In the genomic region with DNA sequence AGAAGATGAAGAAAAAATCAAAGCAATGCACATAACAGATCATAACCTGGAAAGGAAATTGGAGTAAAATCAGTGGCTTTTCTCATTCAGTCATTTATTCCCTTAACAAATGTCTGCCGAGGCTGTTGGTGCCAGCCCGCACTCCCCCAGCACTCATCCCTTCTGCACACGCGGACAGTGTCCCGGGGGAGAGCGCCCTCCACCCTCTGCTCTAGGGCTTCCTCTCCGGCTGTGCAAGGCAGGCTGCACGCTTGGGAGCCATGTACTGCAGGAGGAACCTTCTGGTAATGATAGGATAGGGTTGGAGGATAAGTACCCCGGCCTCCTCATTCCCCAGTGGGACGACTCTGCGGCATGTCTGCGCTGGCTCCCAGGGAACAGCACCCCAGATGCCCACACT, we compare ENCODE assay signal across 29 cellular contexts.
"Had no signal": no experiment of that assay in that cellular context is flagged by ENCODE, and none has a peak within 500 bp of the region (broad histone marks: within the 10 kb centered on the region; RNA-seq: fewer than 3 reads in every experiment).

No MANE protein-coding gene starts in this region.

- H3K27ac Mint-ChIP-seq: naive thymus-derived CD4-positive, alpha-beta T cell; natural killer cell treated with Interleukin-12 subunit alpha and Interleukin-12 subunit beta and Interleukin-15 and Interleukin-18, amount 100 ng/mL, for 72 hours; nephron progenitor cell; progenitor cell of endocrine pancreas; stimulated activated effector memory CD8-positive, alpha-beta T cell treated with anti-CD3 and anti-CD28 coated beads, Interleukin-12 subunit alpha, Interleukin-12 subunit beta, amount 100 ng/mL, for 72 hours; stimulated activated naive B cell treated with anti-CD40 and anti-IgM and Interleukin-4, amounts not matched to agents 10 μg/mL and 1 μg/mL and 100 μg/mL, for 72 hours; stimulated activated naive CD8-positive, alpha-beta T cell treated with anti-CD3 and anti-CD28 coated beads, Interleukin-15, Interleukin-2, amounts not matched to agents 100 ng/mL and 50 ng/mL, for 24 hours had no signal

- H3K36me3 ChIP-seq: ovary, right lobe of liver, sigmoid colon, stomach, thoracic aorta, thyroid gland, tibial nerve, upper lobe of left lung, uterus had no signal

- H2AFZ ChIP-seq: parathyroid adenoma had no signal

- H3K9me3 Mint-ChIP-seq: nephron progenitor cell, neural crest cell had no signal

- H3K4me3 Mint-ChIP-seq: naive thymus-derived CD4-positive, alpha-beta T cell; natural killer cell treated with Interleukin-12 subunit alpha and Interleukin-12 subunit beta and Interleukin-15 and Interleukin-18, amount 100 ng/mL, for 72 hours; nephron progenitor cell; neural crest cell; stimulated activated effector memory CD8-positive, alpha-beta T cell treated with anti-CD3 and anti-CD28 coated beads, Interleukin-12 subunit alpha, Interleukin-12 subunit beta, amount 100 ng/mL, for 72 hours; stimulated activated naive B cell treated with anti-CD40 and anti-IgM and Interleukin-4, amounts not matched to agents 10 μg/mL and 1 μg/mL and 100 μg/mL, for 72 hours; stimulated activated naive CD8-positive, alpha-beta T cell treated with anti-CD3 and anti-CD28 coated beads, Interleukin-15, Interleukin-2, amounts not matched to agents 100 ng/mL and 50 ng/mL, for 24 hours had no signal

- H3K27me3 Mint-ChIP-seq: natural killer cell treated with Interleukin-12 subunit alpha and Interleukin-12 subunit beta and Interleukin-15 and Interleukin-18, amount 100 ng/mL, for 72 hours; stimulated activated naive B cell treated with anti-CD40 and anti-IgM and Interleukin-4, amounts not matched to agents 10 μg/mL and 1 μg/mL and 100 μg/mL, for 72 hours; stimulated activated naive CD8-positive, alpha-beta T cell treated with anti-CD3 and anti-CD28 coated beads, Interleukin-15, Interleukin-2, amounts not matched to agents 100 ng/mL and 50 ng/mL, for 24 hours had no signal

- H3K36me3 Mint-ChIP-seq: naive thymus-derived CD4-positive, alpha-beta T cell; natural killer cell treated with Interleukin-12 subunit alpha and Interleukin-12 subunit beta and Interleukin-15 and Interleukin-18, amount 100 ng/mL, for 72 hours; stimulated activated effector memory CD8-positive, alpha-beta T cell treated with anti-CD3 and anti-CD28 coated beads, Interleukin-12 subunit alpha, Interleukin-12 subunit beta, amount 100 ng/mL, for 72 hours; stimulated activated naive B cell treated with anti-CD40 and anti-IgM and Interleukin-4, amounts not matched to agents 10 μg/mL and 1 μg/mL and 100 μg/mL, for 72 hours had no signal

- H3K27me3 ChIP-seq: ovary, right lobe of liver, sigmoid colon, thyroid gland, tibial nerve, upper lobe of left lung, uterus had no signal

- H3K4me1 ChIP-seq: parathyroid adenoma, psoas muscle, right lobe of liver, sigmoid colon, stomach, thyroid gland, tibial nerve, upper lobe of left lung, uterus had no signal

- H3K79me2 ChIP-seq: parathyroid adenoma had no signal

- H3K9ac ChIP-seq: parathyroid adenoma had no signal

- H3K27ac ChIP-seq: ovary, parathyroid adenoma, psoas muscle, right lobe of liver, sigmoid colon, stomach, thoracic aorta, thyroid gland, tibial nerve, upper lobe of left lung, uterus had no signal

- H3K4me3 ChIP-seq: ovary, psoas muscle, right lobe of liver, sigmoid colon, stomach, thoracic aorta, thyroid gland, tibial nerve, upper lobe of left lung, uterus had no signal

- H3K9me3 ChIP-seq: ovary, right lobe of liver, thoracic aorta, thyroid gland, tibial nerve, upper lobe of left lung, uterus had no signal

- H3K4me1 Mint-ChIP-seq: naive thymus-derived CD4-positive, alpha-beta T cell; nephron progenitor cell; neural crest cell; stimulated activated effector memory CD8-positive, alpha-beta T cell treated with anti-CD3 and anti-CD28 coated beads, Interleukin-12 subunit alpha, Interleukin-12 subunit beta, amount 100 ng/mL, for 72 hours; stimulated activated naive B cell treated with anti-CD40 and anti-IgM and Interleukin-4, amounts not matched to agents 10 μg/mL and 1 μg/mL and 100 μg/mL, for 72 hours had no signal

- ATAC-seq: naive thymus-derived CD4-positive, alpha-beta T cell; natural killer cell treated with Interleukin-12 subunit alpha and Interleukin-12 subunit beta and Interleukin-15 and Interleukin-18, amount 100 ng/mL, for 72 hours; psoas muscle; right cardiac atrium; right lobe of liver; stimulated activated effector memory CD8-positive, alpha-beta T cell treated with anti-CD3 and anti-CD28 coated beads, Interleukin-12 subunit alpha, Interleukin-12 subunit beta, amount 100 ng/mL, for 72 hours; stimulated activated naive B cell treated with anti-CD40 and anti-IgM and Interleukin-4, amounts not matched to agents 10 μg/mL and 1 μg/mL and 100 μg/mL, for 72 hours had no signal

- DNase-seq: naive thymus-derived CD4-positive, alpha-beta T cell; nephron progenitor cell; occipital lobe; ovary; posterior cingulate gyrus; psoas muscle; right lobe of liver; sigmoid colon; small intestine; stimulated activated CD4-positive, alpha-beta T cell treated with anti-CD3 and anti-CD28 coated beads, Interleukin-15, amount 100 ng/mL, for 24 hours; stimulated activated CD4-positive, alpha-beta T cell treated with anti-CD3 and anti-CD28 coated beads, Interleukin-2, amount 100 ng/mL, for 24 hours; stimulated activated CD4-positive, alpha-beta T cell treated with anti-CD3 and anti-CD28 coated beads, Interleukin-2, amount 100 ng/mL, for 48 hours; stimulated activated CD4-positive, alpha-beta T cell treated with anti-CD3 and anti-CD28 coated beads, Interleukin-4, amount 100 ng/mL, for 24 hours; stimulated activated naive B cell treated with anti-CD40 and anti-IgM and Interleukin-4, amounts not matched to agents 10 μg/mL and 1 μg/mL and 100 μg/mL, for 72 hours; stimulated activated naive CD4-positive, alpha-beta T cell treated with Interleukin-2 at 50 U/mL for 16 hours; stomach; thyroid gland; trophoblast cell; uterus had no signal
